1 cellular context compared by ENCODE assay signal in the genomic region with DNA sequence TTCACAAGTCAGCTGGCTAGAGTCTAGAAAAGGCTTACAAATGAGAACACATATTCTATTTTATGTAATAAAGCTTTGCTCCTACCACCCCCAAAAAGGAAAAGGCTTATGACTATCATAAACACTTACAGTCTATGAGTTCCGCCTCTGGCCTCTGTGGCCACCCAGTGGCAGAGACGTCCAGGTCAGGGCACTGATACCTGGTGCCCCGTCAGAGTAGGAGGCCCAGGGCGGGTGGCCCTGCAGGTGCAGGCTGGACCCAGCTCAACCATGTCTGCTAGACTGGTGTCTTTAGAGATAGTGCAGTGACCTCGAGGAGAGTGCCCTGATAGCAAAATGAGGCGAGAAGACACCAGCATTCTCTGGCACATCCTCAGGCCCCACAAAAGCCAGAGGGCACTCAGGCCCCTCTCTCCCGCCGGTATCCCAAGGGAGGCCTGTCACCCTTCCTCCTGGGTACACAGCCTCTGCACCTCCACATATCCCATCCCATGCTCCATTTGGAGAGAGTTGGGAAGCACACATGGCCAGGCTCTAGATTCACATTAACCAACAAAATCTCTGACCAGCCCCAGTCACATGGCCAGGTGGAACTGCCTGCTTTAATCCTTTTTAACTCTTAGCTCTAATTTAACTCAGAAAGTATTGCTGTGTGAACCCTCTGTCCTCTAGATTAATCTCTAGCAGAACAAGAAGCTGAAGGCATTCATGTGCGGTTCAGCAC.
TF ChIP-seq lines count a peak whose summit lies in the region.

No MANE protein-coding gene starts in this region.

TF ChIP-seq in WTC11, 78 proteins besides CTCF, POLR2A, EP300 and RAD21 (continued from another document):
- TF ChIP-seq, protein P1, sequence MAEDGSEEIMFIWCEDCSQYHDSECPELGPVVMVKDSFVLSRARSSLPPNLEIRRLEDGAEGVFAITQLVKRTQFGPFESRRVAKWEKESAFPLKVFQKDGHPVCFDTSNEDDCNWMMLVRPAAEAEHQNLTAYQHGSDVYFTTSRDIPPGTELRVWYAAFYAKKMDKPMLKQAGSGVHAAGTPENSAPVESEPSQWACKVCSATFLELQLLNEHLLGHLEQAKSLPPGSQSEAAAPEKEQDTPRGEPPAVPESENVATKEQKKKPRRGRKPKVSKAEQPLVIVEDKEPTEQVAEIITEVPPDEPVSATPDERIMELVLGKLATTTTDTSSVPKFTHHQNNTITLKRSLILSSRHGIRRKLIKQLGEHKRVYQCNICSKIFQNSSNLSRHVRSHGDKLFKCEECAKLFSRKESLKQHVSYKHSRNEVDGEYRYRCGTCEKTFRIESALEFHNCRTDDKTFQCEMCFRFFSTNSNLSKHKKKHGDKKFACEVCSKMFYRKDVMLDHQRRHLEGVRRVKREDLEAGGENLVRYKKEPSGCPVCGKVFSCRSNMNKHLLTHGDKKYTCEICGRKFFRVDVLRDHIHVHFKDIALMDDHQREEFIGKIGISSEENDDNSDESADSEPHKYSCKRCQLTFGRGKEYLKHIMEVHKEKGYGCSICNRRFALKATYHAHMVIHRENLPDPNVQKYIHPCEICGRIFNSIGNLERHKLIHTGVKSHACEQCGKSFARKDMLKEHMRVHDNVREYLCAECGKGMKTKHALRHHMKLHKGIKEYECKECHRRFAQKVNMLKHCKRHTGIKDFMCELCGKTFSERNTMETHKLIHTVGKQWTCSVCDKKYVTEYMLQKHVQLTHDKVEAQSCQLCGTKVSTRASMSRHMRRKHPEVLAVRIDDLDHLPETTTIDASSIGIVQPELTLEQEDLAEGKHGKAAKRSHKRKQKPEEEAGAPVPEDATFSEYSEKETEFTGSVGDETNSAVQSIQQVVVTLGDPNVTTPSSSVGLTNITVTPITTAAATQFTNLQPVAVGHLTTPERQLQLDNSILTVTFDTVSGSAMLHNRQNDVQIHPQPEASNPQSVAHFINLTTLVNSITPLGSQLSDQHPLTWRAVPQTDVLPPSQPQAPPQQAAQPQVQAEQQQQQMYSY (CRISPR knock-in tag; IDR thresholded peaks at IDR 0.05) = no peak
- TF ChIP-seq ZNF416 (CRISPR knock-in tag; IDR thresholded peaks at IDR 0.05) (no peak), ELF4 (CRISPR knock-in tag; IDR thresholded peaks at IDR 0.05; ENCODE audit: low read depth) (no peak), ZNF671 (CRISPR knock-in tag; IDR thresholded peaks at IDR 0.05) (no peak), ZNF121 (CRISPR knock-in tag; IDR thresholded peaks at IDR 0.05) (no peak)
- TF ChIP-seq, protein P2, sequence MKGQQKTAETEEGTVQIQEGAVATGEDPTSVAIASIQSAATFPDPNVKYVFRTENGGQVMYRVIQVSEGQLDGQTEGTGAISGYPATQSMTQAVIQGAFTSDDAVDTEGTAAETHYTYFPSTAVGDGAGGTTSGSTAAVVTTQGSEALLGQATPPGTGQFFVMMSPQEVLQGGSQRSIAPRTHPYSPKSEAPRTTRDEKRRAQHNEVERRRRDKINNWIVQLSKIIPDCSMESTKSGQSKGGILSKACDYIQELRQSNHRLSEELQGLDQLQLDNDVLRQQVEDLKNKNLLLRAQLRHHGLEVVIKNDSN (CRISPR knock-in tag; IDR thresholded peaks at IDR 0.05) = no peak
